In the genomic region with DNA sequence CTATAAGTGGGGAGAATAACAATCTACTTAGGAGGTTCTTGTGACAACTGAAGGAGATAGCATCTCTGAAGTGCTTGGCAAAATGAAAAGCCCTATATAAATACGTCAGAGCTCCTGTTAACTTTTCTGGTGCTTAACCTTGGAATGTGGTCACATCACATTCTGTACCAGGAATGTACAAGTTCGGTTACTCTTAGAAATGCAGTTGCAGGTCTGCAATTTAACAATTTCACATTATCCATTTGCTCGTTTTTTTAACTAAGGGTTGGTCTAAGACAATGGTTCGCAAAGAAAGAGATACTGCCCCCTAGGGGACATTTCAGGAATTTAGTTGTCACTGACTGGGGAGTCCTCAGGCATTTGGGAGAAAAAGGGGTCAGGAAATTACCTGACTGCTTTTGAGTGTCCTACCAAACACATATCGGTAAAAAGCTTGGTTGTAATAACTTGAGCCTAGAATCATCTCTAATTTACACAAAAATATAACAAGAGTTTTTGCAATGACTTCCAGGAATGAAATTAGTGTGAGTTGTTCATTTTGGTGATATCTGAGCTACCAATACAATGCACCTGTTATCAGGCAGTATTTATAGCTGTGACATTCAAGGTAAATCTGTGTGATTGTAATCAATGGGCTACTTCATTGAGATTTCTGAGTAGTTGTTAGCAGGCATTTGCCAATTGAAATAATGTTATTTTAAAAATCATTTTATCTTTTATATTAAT, we compare ENCODE assay signal across 8 cellular contexts. TPM values are rescaled to one million over a fixed set of nuclear protein-coding genes. Genes with fewer than 3 reads are reported as not detected.
DNase-seq lines count a peak whose midpoint lies in the region; ATAC-seq, FAIRE-seq and TF ChIP-seq lines count a peak whose summit lies in the region.

No MANE protein-coding gene starts in this region.

- H3K27me3 Mint-ChIP-seq in CD14-positive monocyte (ENCODE audit: low read depth in 3 of 3) = peaks cover 0 to 5% (median 5%) of the 10 kb centered on the region in 3 donors
- no peaks in the 10 kb centered on the region for H3K27me3 Mint-ChIP-seq in activated naive CD4-positive, alpha-beta T cell treated with anti-CD3 and anti-CD28 coated beads, Interleukin-2, amount 50 U/mL, for 24 hours

- peak overlapping the region; percentile 63 for H3K4me2 ChIP-seq in OCI-LY3 (ENCODE audit: low read length)

- no peak overlapping the region for H3K9ac ChIP-seq in OCI-LY3 (ENCODE audit: low read length)

- TF ChIP-seq CTCF in CD14-positive monocyte (IDR thresholded peaks at IDR 0.05) = peak; percentile 94
- TF ChIP-seq CTCF in OCI-LY3 (IDR thresholded peaks at IDR 0.05; ENCODE audit: low read depth, low read length) = peak; percentile 72
- TF ChIP-seq CTCF in retinal pigment epithelial cell (conservative IDR thresholded peaks at IDR 0.05; ENCODE audit: low read depth, low read length) = peak; percentile 80

- no peak overlapping the region for H2AFZ ChIP-seq in OCI-LY3 (ENCODE audit: low read depth, low read length)

- H3K79me2 ChIP-seq in OCI-LY3 (ENCODE audit: low read length) = no peaks in the 10 kb centered on the region

- no peaks in the 10 kb centered on the region for H3K9me3 Mint-ChIP-seq in CD14-positive monocyte
- no peaks in the 10 kb centered on the region for H3K9me3 Mint-ChIP-seq in activated naive CD4-positive, alpha-beta T cell treated with anti-CD3 and anti-CD28 coated beads, Interleukin-2, amount 50 U/mL, for 24 hours

- H4K20me1 ChIP-seq in OCI-LY3 (ENCODE audit: insufficient read depth, low read length) = no peaks in the 10 kb centered on the region

- ATAC-seq in HG03521 (IDR thresholded peaks at IDR 0.05; ENCODE audit: unreplicated experiment) = peak; percentile 65
- peak; percentile 59 for ATAC-seq in Right ventricle myocardium superior (ENCODE audit: poor library complexity)
- ATAC-seq in HG02798 (IDR thresholded peaks at IDR 0.05; ENCODE audit: poor library complexity, unreplicated experiment) = no peak

- H3K27ac ChIP-seq in OCI-LY3 (ENCODE audit: low read length) = no peak overlapping the region

- H3K4me1 Mint-ChIP-seq in CD14-positive monocyte = peaks cover 37% of the 10 kb centered on the region
- peaks cover 14% of the 10 kb centered on the region for H3K4me1 Mint-ChIP-seq in activated naive CD4-positive, alpha-beta T cell treated with anti-CD3 and anti-CD28 coated beads, Interleukin-2, amount 50 U/mL, for 24 hours

- H3K4me1 ChIP-seq in OCI-LY3 (ENCODE audit: low read length) = peaks cover 18% of the 10 kb centered on the region

- no peaks in the 10 kb centered on the region for H3K9me3 ChIP-seq in OCI-LY3 (ENCODE audit: insufficient read depth, low read length)

- DNase-seq in CD14-positive monocyte (ENCODE audit: low spot score) = no peak
- DNase-seq in GM18507 (ENCODE audit: extremely low spot score, insufficient read length, low read depth) = peak; percentile 45
- no peak for DNase-seq in Right ventricle myocardium superior
- DNase-seq in retinal pigment epithelial cell (ENCODE audit: low read depth) = peak; percentile 44

- no peaks in the 10 kb centered on the region for H3K36me3 ChIP-seq in OCI-LY3 (replicated peaks; ENCODE audit: low read depth, low read length)

- H3K36me3 Mint-ChIP-seq in CD14-positive monocyte = peaks cover 0 to 3% of the 10 kb centered on the region in 2 donors
- no peaks in the 10 kb centered on the region for H3K36me3 Mint-ChIP-seq in activated naive CD4-positive, alpha-beta T cell treated with anti-CD3 and anti-CD28 coated beads, Interleukin-2, amount 50 U/mL, for 24 hours

- no peak overlapping the region for H3K4me3 Mint-ChIP-seq in CD14-positive monocyte
- peak overlapping the region; percentile 9 for H3K4me3 Mint-ChIP-seq in activated naive CD4-positive, alpha-beta T cell treated with anti-CD3 and anti-CD28 coated beads, Interleukin-2, amount 50 U/mL, for 24 hours

- peak; percentile 84 for FAIRE-seq in GM18507 (lab: Jason Lieb, UNC)

- H3K27ac Mint-ChIP-seq in CD14-positive monocyte = no peak overlapping the region
- H3K27ac Mint-ChIP-seq in activated naive CD4-positive, alpha-beta T cell treated with anti-CD3 and anti-CD28 coated beads, Interleukin-2, amount 50 U/mL, for 24 hours = no peak overlapping the region

- H3K4me3 ChIP-seq in OCI-LY3 (ENCODE audit: low read length) (peak overlapping the region; percentile 54), retinal pigment epithelial cell (ENCODE audit: low read length) (no peak overlapping the region)

- intact Hi-C loops in CD14-positive monocyte (cut with micrococcal nuclease) = loop anchor here in 1 of 2 donors (2.0 to 10.0 kb wide), 2 partner anchors 111 to 187 kb away; no protein-coding TSS in a partner anchor
- intact Hi-C loops in Right ventricle myocardium superior (cut with DNase I) = loop anchor here (2.0 kb wide), 1 partner anchor 107 kb away; no protein-coding TSS in a partner anchor

- H3K27me3 ChIP-seq in OCI-LY3 (ENCODE audit: low read depth, low read length) = peaks cover 3% of the 10 kb centered on the region; the same call in 1 of the 2 replicates

RNA-seq across cellular contexts. Expression of a gene that starts 5.4 kb away (rescaled TPM):
- polyA plus RNA-seq in CD14-positive monocyte = 10 to 100 TPM; 25.2 to 31.6 TPM
- total RNA-seq in Right ventricle myocardium superior = 21.7 TPM

RNA-seq across cellular contexts. Expression of a gene that starts 8.2 kb away (rescaled TPM):
- not detected for polyA plus RNA-seq in CD14-positive monocyte
- total RNA-seq in Right ventricle myocardium superior = not detected

RNA-seq across cellular contexts. Expression of a gene that starts 48.9 kb away (rescaled TPM):
- 100 to 1,000 TPM in 1 of 2 donors, 10 to 100 TPM in 1; 82.2 to 105 TPM for polyA plus RNA-seq in CD14-positive monocyte
- total RNA-seq in Right ventricle myocardium superior = 68.7 TPM

RNA-seq across cellular contexts. Expression of a gene that starts 49.9 kb away (rescaled TPM):
- polyA plus RNA-seq in CD14-positive monocyte = 10 to 100 TPM; 29.0 to 43.6 TPM
- 55.8 TPM for total RNA-seq in Right ventricle myocardium superior

Comparison
In these comparisons a context has a peak if more than half of its experiments do, and no peak if none do; other contexts are left out.
1. DNase-seq: peak in GM18507 (single experiment) and retinal pigment epithelial cell (single experiment); none in CD14-positive monocyte (single experiment) and Right ventricle myocardium superior (single experiment).
2. Peak in every context shown above with its lines, with median percentiles within 50 percentile points of each other: CTCF ChIP-seq.